26 cellular contexts compared by ENCODE assay signal in the genomic region with DNA sequence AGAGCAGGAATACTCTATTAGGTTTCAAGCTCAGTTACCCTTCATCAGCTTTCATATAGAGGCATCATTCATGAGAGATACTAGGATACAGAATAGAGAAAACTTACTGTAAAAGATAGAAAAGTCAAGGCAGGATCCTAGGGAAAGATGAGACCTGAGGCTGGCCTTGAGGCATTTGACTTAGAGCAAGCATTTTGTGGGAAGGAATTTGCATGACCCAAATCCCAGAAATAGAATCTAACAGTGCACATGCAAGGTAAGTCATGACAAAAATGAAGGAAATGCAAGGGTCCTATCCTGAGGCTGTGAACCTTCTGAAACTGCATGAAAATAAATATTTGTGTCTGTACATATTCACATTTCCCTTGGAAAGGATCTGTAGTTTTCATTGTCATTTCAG.
DNase-seq lines count a peak whose midpoint lies in the region; ATAC-seq, FAIRE-seq and TF ChIP-seq lines count a peak whose summit lies in the region.
"Had no signal": no experiment of that assay in that cellular context is flagged by ENCODE, and none has a peak within 500 bp of the region (broad histone marks: within the 10 kb centered on the region; RNA-seq: fewer than 3 reads in every experiment).

No MANE protein-coding gene starts in this region.

- H4K91ac ChIP-seq in trophoblast cell (ENCODE audit: low read depth, low read length) = no peak overlapping the region

- H3K9me3 ChIP-seq in A549 = no peaks in the 10 kb centered on the region
- H3K9me3 ChIP-seq in trophoblast cell (ENCODE audit: insufficient read depth, low read depth, low read length) = no peaks in the 10 kb centered on the region
- H3K9me3 ChIP-seq: BE2C, BLaER1 had no signal

- no peaks in the 10 kb centered on the region for H3K27me3 ChIP-seq in trophoblast cell (ENCODE audit: insufficient read depth, low read length)
- H3K27me3 ChIP-seq: BLaER1 had no signal

- H3K4me3 Mint-ChIP-seq in nephron = no peak overlapping the region
- H3K4me3 Mint-ChIP-seq: CD14-positive monocyte; CD4-positive, alpha-beta memory T cell; CD4-positive, CD25-positive, alpha-beta regulatory T cell; CD8-positive, alpha-beta memory T cell had no signal

- H3K4me2 ChIP-seq in A549 (no peak overlapping the region), trophoblast cell (ENCODE audit: low read length) (no peak overlapping the region)
- H3K4me2 ChIP-seq: BLaER1 had no signal

- H3K36me3 ChIP-seq in trophoblast cell (ENCODE audit: control insufficient read depth in 1 of 2, insufficient read depth in 2 of 2, low read length in 2 of 2) = peaks cover 0 to 1% of the 10 kb centered on the region in 2 experiments
- H3K36me3 ChIP-seq: BE2C had no signal

- no peak overlapping the region for H2BK5ac ChIP-seq in trophoblast cell (ENCODE audit: low read depth, low read length, poor library complexity)

- no peaks in the 10 kb centered on the region for H3K27me3 Mint-ChIP-seq in nephron (ENCODE audit: low read depth)
- H3K27me3 Mint-ChIP-seq: CD4-positive, alpha-beta memory T cell had no signal

- H3K9me3 Mint-ChIP-seq in nephron = no peaks in the 10 kb centered on the region
- H3K9me3 Mint-ChIP-seq: CD14-positive monocyte; CD4-positive, alpha-beta memory T cell; CD8-positive, alpha-beta memory T cell had no signal

- no peak for TF ChIP-seq RAD21 in A549 (conservative IDR thresholded peaks at IDR 0.05 in 1 of 2, IDR thresholded peaks at IDR 0.05 in 1 of 2)

- H4K12ac ChIP-seq in trophoblast cell (ENCODE audit: low read depth, low read length) = no peak overlapping the region

- TF ChIP-seq EP300 in A549 (IDR thresholded peaks at IDR 0.05) = no peak

- no peak overlapping the region for H2AFZ ChIP-seq in trophoblast cell (ENCODE audit: insufficient read depth, low read length, poor library complexity)

- CTCF ChIA-PET in A549 (lab: Yijun Ruan, JAX) = interaction anchor here (0.5 to 3.2 kb wide), 10 partner anchors 9 to 39 kb away, joined by 3 to 27 read pairs (median 5); no protein-coding TSS in a partner anchor

- no peaks in the 10 kb centered on the region for H3K79me2 ChIP-seq in trophoblast cell (ENCODE audit: control insufficient read depth, insufficient read depth, low read length, poor library complexity)

- H3K18ac ChIP-seq in trophoblast cell (ENCODE audit: low read length) = no peak overlapping the region

- peaks cover 50% of the 10 kb centered on the region for H3K36me3 Mint-ChIP-seq in nephron (ENCODE audit: low read depth)
- H3K36me3 Mint-ChIP-seq: CD14-positive monocyte; CD4-positive, CD25-positive, alpha-beta regulatory T cell had no signal

- H3K4me1 Mint-ChIP-seq in nephron = peaks cover 6% of the 10 kb centered on the region
- H3K4me1 Mint-ChIP-seq: CD14-positive monocyte; CD4-positive, alpha-beta memory T cell; CD8-positive, alpha-beta memory T cell had no signal

- H3K27ac Mint-ChIP-seq in nephron = peak overlapping the region; percentile 18 to 83 (median 47)
- H3K27ac Mint-ChIP-seq: CD14-positive monocyte; CD4-positive, alpha-beta memory T cell; CD4-positive, CD25-positive, alpha-beta regulatory T cell had no signal

- no peak overlapping the region for H2BK12ac ChIP-seq in trophoblast cell (ENCODE audit: low read length)

- DNase-seq in A549 (ENCODE audit: low read depth in 1 of 2, low spot score in 1 of 2) = no peak
- DNase-seq in trophoblast cell = peak; percentile 51 to 75
- DNase-seq in NCI-H146 treated with DMSO at 0.1 percent for 48 hours (lab: John Stamatoyannopoulos, UW; ENCODE audit: unreplicated experiment) = no peak
- DNase-seq in hypothalamus (lab: John Stamatoyannopoulos, UW) = no peak
- DNase-seq: ACHN; BE2C; C1 segment of cervical spinal cord; CD4-positive, alpha-beta memory T cell; CD4-positive, CD25-positive, alpha-beta regulatory T cell; CD8-positive, alpha-beta memory T cell; COR-L47; DMS 273 treated with DMSO at 0.1 percent for 48 hours; DMS153; DMS53; DMS79; DND-41; EL; GDM1 had no signal

- H3K4me3 ChIP-seq in A549 (no peak overlapping the region), trophoblast cell (ENCODE audit: low read depth, low read length) (no peak overlapping the region)
- H3K4me3 ChIP-seq: BLaER1, GM12878 had no signal

- no peak overlapping the region for H4K8ac ChIP-seq in trophoblast cell (ENCODE audit: low read depth, low read length)

- POLR2A ChIA-PET in A549 (lab: Yijun Ruan, JAX) = no interaction called here

- FAIRE-seq in A549 (lab: Jason Lieb, UNC) = peak; percentile 68
- FAIRE-seq: GM12878, GM12892, GM18507 had no signal

- no peak overlapping the region for H2AK5ac ChIP-seq in trophoblast cell (ENCODE audit: low read length)

- H3K79me1 ChIP-seq in trophoblast cell (ENCODE audit: low read length) = no peaks in the 10 kb centered on the region

- H3K4me1 ChIP-seq in A549 (no peaks in the 10 kb centered on the region), trophoblast cell (ENCODE audit: control insufficient read depth in 1 of 2, insufficient read depth in 2 of 2, low read length in 2 of 2) (no peaks in the 10 kb centered on the region)
- H3K4me1 ChIP-seq: BE2C, BLaER1 had no signal

- no peak overlapping the region for H3K4ac ChIP-seq in trophoblast cell (ENCODE audit: low read depth, low read length)

- no peak overlapping the region for H3K14ac ChIP-seq in trophoblast cell (ENCODE audit: low read length)

- ATAC-seq in A549 = no peak
- ATAC-seq in GM21526 (IDR thresholded peaks at IDR 0.05; ENCODE audit: low FRiP score, unreplicated experiment) = no peak
- ATAC-seq: GM12878 had no signal

- no peak overlapping the region for H3K9ac ChIP-seq in trophoblast cell (ENCODE audit: low read length)
- H3K9ac ChIP-seq: BLaER1 had no signal

- TF ChIP-seq POLR2A in A549 (IDR thresholded peaks at IDR 0.05; ENCODE audit: low read length) = no peak

- H3K27ac ChIP-seq in A549 (no peak overlapping the region), trophoblast cell (ENCODE audit: low read depth, low read length) (no peak overlapping the region)
- H3K27ac ChIP-seq: 22Rv1, BLaER1 had no signal

- no peak overlapping the region for H2BK120ac ChIP-seq in trophoblast cell (ENCODE audit: insufficient read depth, low read length, poor library complexity)

- no peak overlapping the region for H3K23ac ChIP-seq in trophoblast cell (ENCODE audit: low read length)

- TF ChIP-seq CTCF in A549 (IDR thresholded peaks at IDR 0.05) (no peak), nephron (IDR thresholded peaks at IDR 0.05; ENCODE audit: unreplicated experiment in 3 of 3) (no peak)

TF ChIP-seq in A549, 52 proteins besides CTCF, POLR2A, EP300 and RAD21:
- no peak for TF ChIP-seq ELK1 (IDR thresholded peaks at IDR 0.05; ENCODE audit: low read depth, low read length)
- no peak for TF ChIP-seq NFE2L2 (conservative IDR thresholded peaks at IDR 0.05; ENCODE audit: low read length)

Comparison
In these comparisons a context has a peak if more than half of its experiments do, and no peak if none do; other contexts are left out.
1. DNase-seq: peak in trophoblast cell (2 of 2); none in A549 (0 of 2), NCI-H146 treated with DMSO at 0.1 percent for 48 hours (single experiment) and hypothalamus (0 of 51).